22 cellular contexts compared by ENCODE assay signal in the genomic region with DNA sequence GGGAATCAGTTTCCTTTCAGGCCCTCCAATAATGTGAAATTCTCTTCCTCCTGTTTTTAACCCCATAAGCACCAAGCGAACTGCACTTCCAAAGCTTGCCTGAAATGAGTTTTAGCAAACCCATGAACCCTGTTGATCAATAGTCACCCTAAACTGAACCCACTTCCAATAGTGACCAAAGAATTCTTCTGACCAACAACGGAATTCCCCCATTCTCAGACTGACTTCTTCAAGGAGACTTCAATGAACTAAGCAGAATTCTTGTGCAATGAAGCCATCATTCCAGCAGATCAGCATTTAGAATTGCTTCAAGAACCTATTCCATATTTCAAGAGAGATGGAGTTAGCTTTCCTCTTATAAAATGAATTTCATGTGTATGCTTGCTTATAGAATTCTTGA.
DNase-seq lines count a peak whose midpoint lies in the region; ATAC-seq, FAIRE-seq and TF ChIP-seq lines count a peak whose summit lies in the region.
"Had no signal": no experiment of that assay in that cellular context is flagged by ENCODE, and none has a peak within 500 bp of the region (broad histone marks: within the 10 kb centered on the region; RNA-seq: fewer than 3 reads in every experiment).

No MANE protein-coding gene starts in this region.

- in situ Hi-C loops in GM12878 (cut with MboI), result no loop called here

- no peaks in the 10 kb centered on the region for H3K79me2 ChIP-seq in GM23338 (replicated peaks; ENCODE audit: insufficient read depth)
- no peaks in the 10 kb centered on the region for H3K79me2 ChIP-seq in GM12878 (ENCODE audit: control insufficient read depth, insufficient read depth, low read length)

- H3K27ac ChIP-seq in GM23338 (ENCODE audit: low read depth), result peak overlapping the region; percentile 76; the same call in 1 of the 2 replicates
- H3K27ac ChIP-seq in GM12878 (ENCODE audit: control insufficient read depth, insufficient read depth), result no peak overlapping the region
- H3K27ac ChIP-seq: left ventricle myocardium inferior, psoas muscle had no signal

- no peaks in the 10 kb centered on the region for H4K20me1 ChIP-seq in GM23338 (replicated peaks; ENCODE audit: insufficient read depth)
- no peaks in the 10 kb centered on the region for H4K20me1 ChIP-seq in GM12878 (ENCODE audit: control insufficient read depth, insufficient read depth)

- ATAC-seq in GM23338, result no peak
- ATAC-seq in GM12878, result peak; percentile 70
- ATAC-seq: activated naive CD8-positive, alpha-beta T cell treated with anti-CD3 and anti-CD28 coated beads, Interleukin-2, amount 50 U/mL, for 24 hours; psoas muscle had no signal

- CTCF ChIA-PET in GM12878 (lab: Yijun Ruan, JAX), result interaction anchor here (0.6 to 1.5 kb wide), 5 partner anchors 12 to 420 kb away, joined by 3 to 4 read pairs (median 4); no protein-coding TSS in a partner anchor
- CTCF ChIA-PET in activated CD4-positive, alpha-beta memory T cell treated with anti-CD3 and anti-CD28 coated beads, Interleukin-2, amount 10 ng/mL, durations not matched to agents 7 days and 5 days (lab: Charles Lee), result no interaction called here

- TF ChIP-seq POLR2A in GM12878 (IDR thresholded peaks at IDR 0.05; ENCODE audit: low read depth, low read length), result no peak

- peaks cover 35% of the 10 kb centered on the region for H3K4me1 Mint-ChIP-seq in GM23338
- no peaks in the 10 kb centered on the region for H3K4me1 Mint-ChIP-seq in activated CD4-positive, alpha-beta memory T cell treated with anti-CD3 and anti-CD28 coated beads, Interleukin-2, amount 10 ng/mL, durations not matched to agents 7 days and 5 days
- H3K4me1 Mint-ChIP-seq: activated naive CD8-positive, alpha-beta T cell treated with anti-CD3 and anti-CD28 coated beads, Interleukin-2, amount 50 U/mL, for 24 hours; naive B cell had no signal

- H3K9ac ChIP-seq in GM12878 (ENCODE audit: control insufficient read depth, insufficient read depth, low read length), result no peak overlapping the region

- H3K4me1 ChIP-seq in GM23338 (ENCODE audit: insufficient read depth) (peaks cover 37% of the 10 kb centered on the region), GM12878 (ENCODE audit: control insufficient read depth, insufficient read depth, low read length) (peaks cover 9% of the 10 kb centered on the region; the same call in 1 of the 2 replicates)
- H3K4me1 ChIP-seq: left ventricle myocardium inferior, psoas muscle had no signal

- H2AFZ ChIP-seq in GM23338, result peak overlapping the region; percentile 94; the same call in 1 of the 2 replicates
- no peak overlapping the region for H2AFZ ChIP-seq in GM12878 (ENCODE audit: control insufficient read depth, low read depth, low read length)

- H3K27me3 ChIP-seq in GM23338 (ENCODE audit: insufficient read depth) (no peaks in the 10 kb centered on the region), GM12878 (replicated peaks in 1 of 2; ENCODE audit: control insufficient read depth in 2 of 2, insufficient read depth in 2 of 2, low read length in 1 of 2) (no peaks in the 10 kb centered on the region), kidney epithelial cell (ENCODE audit: control insufficient read depth, insufficient read depth, low read length) (no peaks in the 10 kb centered on the region)

- POLR2A ChIA-PET in GM12878 (lab: Charles Lee), result interaction anchor here (0.5 to 1.3 kb wide), 4 partner anchors 14 to 302 kb away, joined by 3 to 6 read pairs (median 4); no protein-coding TSS in a partner anchor
- POLR2A ChIA-PET in activated CD4-positive, alpha-beta memory T cell treated with anti-CD3 and anti-CD28 coated beads, Interleukin-2, amount 10 ng/mL, durations not matched to agents 7 days and 5 days (lab: Charles Lee), result no interaction called here

- SMC1A ChIA-PET in GM12878 (lab: Charles Lee; ENCODE audit: uncharacterized antibody, unreplicated experiment), result interaction anchor here (0.6 to 3.8 kb wide), 12 partner anchors 11 to 961 kb away, joined by 3 to 14 read pairs (median 3); no protein-coding TSS in a partner anchor

- 0 out of 2 replicates have a peak, but pooled peaks cover 2% of the 10 kb centered on the region for H3F3A ChIP-seq in GM23338 (replicated peaks; ENCODE audit: low read depth)

- H3K36me3 ChIP-seq in GM23338 (ENCODE audit: insufficient read depth) (no peaks in the 10 kb centered on the region; the same call in 1 of the 2 replicates), GM12878 (ENCODE audit: control insufficient read depth in 2 of 2, insufficient read depth in 2 of 2, low read length in 1 of 2) (no peaks in the 10 kb centered on the region), kidney epithelial cell (ENCODE audit: control insufficient read depth, insufficient read depth, low read length) (no peaks in the 10 kb centered on the region)
- H3K36me3 ChIP-seq: left ventricle myocardium inferior had no signal

- no peaks in the 10 kb centered on the region; the same call in 1 of the 2 replicates for H3K9me2 ChIP-seq in GM23338 (ENCODE audit: insufficient read depth)

- peaks cover 20% of the 10 kb centered on the region for H3K36me3 Mint-ChIP-seq in GM23338 (ENCODE audit: low read depth)
- H3K36me3 Mint-ChIP-seq in activated CD4-positive, alpha-beta memory T cell treated with anti-CD3 and anti-CD28 coated beads, Interleukin-2, amount 10 ng/mL, durations not matched to agents 7 days and 5 days (ENCODE audit: low read depth), result no peaks in the 10 kb centered on the region
- H3K36me3 Mint-ChIP-seq: naive B cell had no signal

- intact Hi-C loops in GM12878 (cut with micrococcal nuclease; ENCODE audit: unreplicated experiment), result loop anchor here (5.0 kb wide), 1 partner anchor 200 kb away; no protein-coding TSS in a partner anchor

- peaks cover 2% of the 10 kb centered on the region for H3K27me3 Mint-ChIP-seq in GM23338 (ENCODE audit: insufficient read depth, low read depth, poor library complexity)
- no peaks in the 10 kb centered on the region for H3K27me3 Mint-ChIP-seq in activated CD4-positive, alpha-beta memory T cell treated with anti-CD3 and anti-CD28 coated beads, Interleukin-2, amount 10 ng/mL, durations not matched to agents 7 days and 5 days

- H3K4me3 ChIP-seq in GM23338 (no peak overlapping the region), GM12878 (no peak overlapping the region), kidney epithelial cell (ENCODE audit: low read depth, low read length) (no peak overlapping the region)
- H3K4me3 ChIP-seq: left ventricle myocardium inferior, psoas muscle had no signal

- H3K4me2 ChIP-seq in GM23338, result peak overlapping the region; percentile 11
- H3K4me2 ChIP-seq in GM12878 (ENCODE audit: control insufficient read depth, insufficient read depth), result no peak overlapping the region

- BruUV-seq in GM12878 (replicated peaks; lab: Mats Ljungman, UMichigan), result no TSS peak

- FAIRE-seq in GM12878 (lab: Jason Lieb, UNC) (no peak), D721Med (lab: Jason Lieb, UNC) (no peak)
- FAIRE-seq: TTC549 had no signal

- WGBS in GM12878 (ENCODE audit: insufficient coverage, insufficient replicate concordance, low lambda C conversion rate, missing lambda C conversion rate), result 17% methylated on average over 2 of the region's 2 CpGs

- TF ChIP-seq EP300 in GM12878 (IDR thresholded peaks at IDR 0.05; ENCODE audit: borderline replicate concordance in 1 of 2, control insufficient read depth in 1 of 2, low read depth in 2 of 2, low read length in 2 of 2), result no peak

- DNase-seq in AG08396 (ENCODE audit: low spot score) (peak; percentile 34), GM23338 (ENCODE audit: low spot score) (peak; percentile 17), GM12878 (ENCODE audit: low read depth, low spot score) (no peak), kidney epithelial cell (ENCODE audit: low read depth) (peak; percentile 67), NCI-H82 treated with DMSO at 0.1 percent for 48 hours (lab: John Stamatoyannopoulos, UW; ENCODE audit: unreplicated experiment) (no peak), D721Med (ENCODE audit: insufficient read length, low spot score) (no peak)
- DNase-seq in activated CD4-positive, alpha-beta memory T cell treated with anti-CD3 and anti-CD28 coated beads, Interleukin-2, amount 10 ng/mL, durations not matched to agents 7 days and 5 days, result no peak
- DNase-seq in activated CD4-positive, alpha-beta T cell treated with anti-CD3 and anti-CD28 coated beads for 48 hours, result no peak
- DNase-seq: activated CD4-positive, alpha-beta T cell treated with anti-CD3 and anti-CD28 coated beads, Interleukin-2, amount 50 U/mL, for 48 hours; activated naive CD8-positive, alpha-beta T cell treated with anti-CD3 and anti-CD28 coated beads, Interleukin-2, amount 50 U/mL, for 24 hours; activated T-cell treated with anti-CD3 and anti-CD28 coated beads, Interleukin-2, amount 50 U/mL, for 48 hours; DMS 273 treated with DMSO at 0.1 percent for 48 hours; hippocampal formation; left ventricle myocardium inferior; MV-4-11; naive B cell; NCI-H2029 treated with DMSO at 0.1 percent for 48 hours; NCI-H524 treated with DMSO at 0.1 percent for 48 hours; OCI-M1; psoas muscle; stimulated activated CD4-positive, alpha-beta T cell treated with anti-CD3 and anti-CD28 coated beads, Interleukin-15, amount 100 ng/mL, for 24 hours had no signal

- H3K4me3 Mint-ChIP-seq in GM23338, result no peak overlapping the region
- H3K4me3 Mint-ChIP-seq in activated CD4-positive, alpha-beta memory T cell treated with anti-CD3 and anti-CD28 coated beads, Interleukin-2, amount 10 ng/mL, durations not matched to agents 7 days and 5 days, result no peak overlapping the region
- H3K4me3 Mint-ChIP-seq: activated naive CD8-positive, alpha-beta T cell treated with anti-CD3 and anti-CD28 coated beads, Interleukin-2, amount 50 U/mL, for 24 hours; naive B cell had no signal

- no peak for TF ChIP-seq CTCF in GM23338 (conservative IDR thresholded peaks at IDR 0.05; ENCODE audit: low read depth in 2 of 2)
- no peak for TF ChIP-seq CTCF in GM12878 (IDR thresholded peaks at IDR 0.05 in 2 of 3, conservative IDR thresholded peaks at IDR 0.05 in 1 of 3; ENCODE audit: control insufficient read depth in 2 of 3, extremely low read depth in 1 of 3, insufficient read depth in 1 of 3, low read depth in 3 of 3, low read length in 3 of 3)
- TF ChIP-seq CTCF in kidney epithelial cell (IDR thresholded peaks at IDR 0.05; ENCODE audit: insufficient read depth, low read length, poor library complexity, severe bottlenecking), result no peak
- no peak for TF ChIP-seq CTCF in D721Med (IDR thresholded peaks at IDR 0.05; ENCODE audit: insufficient read depth, missing control alignments)

- no peak for TF ChIP-seq RAD21 in GM12878 (IDR thresholded peaks at IDR 0.05; ENCODE audit: insufficient read depth, low read depth, low read length)

- no peak overlapping the region for H3K27ac Mint-ChIP-seq in GM23338
- H3K27ac Mint-ChIP-seq in activated CD4-positive, alpha-beta memory T cell treated with anti-CD3 and anti-CD28 coated beads, Interleukin-2, amount 10 ng/mL, durations not matched to agents 7 days and 5 days, result no peak overlapping the region
- H3K27ac Mint-ChIP-seq: activated naive CD8-positive, alpha-beta T cell treated with anti-CD3 and anti-CD28 coated beads, Interleukin-2, amount 50 U/mL, for 24 hours; naive B cell had no signal

- peaks cover 24% of the 10 kb centered on the region for H3K9me3 Mint-ChIP-seq in GM23338
- no peaks in the 10 kb centered on the region for H3K9me3 Mint-ChIP-seq in activated CD4-positive, alpha-beta memory T cell treated with anti-CD3 and anti-CD28 coated beads, Interleukin-2, amount 10 ng/mL, durations not matched to agents 7 days and 5 days
- H3K9me3 Mint-ChIP-seq: activated naive CD8-positive, alpha-beta T cell treated with anti-CD3 and anti-CD28 coated beads, Interleukin-2, amount 50 U/mL, for 24 hours had no signal

- RAD21 ChIA-PET in GM12878 (lab: Charles Lee; ENCODE audit: unreplicated experiment), result no interaction called here

- no peaks in the 10 kb centered on the region; the same call in 2 of the 3 replicates for H3K9me3 ChIP-seq in GM12878 (replicated peaks; ENCODE audit: control insufficient read depth, insufficient read depth, low read length)
- H3K9me3 ChIP-seq: psoas muscle had no signal

Comparison
In these comparisons a context has a peak if more than half of its experiments do, and no peak if none do; other contexts are left out.
1. DNase-seq: peak in AG08396 (single experiment), GM23338 (single experiment) and kidney epithelial cell (single experiment); none in GM12878 (single experiment), NCI-H82 treated with DMSO at 0.1 percent for 48 hours (single experiment), D721Med (single experiment), activated CD4-positive, alpha-beta memory T cell treated with anti-CD3 and anti-CD28 coated beads, Interleukin-2, amount 10 ng/mL, durations not matched to agents 7 days and 5 days (single experiment) and activated CD4-positive, alpha-beta T cell treated with anti-CD3 and anti-CD28 coated beads for 48 hours (single experiment).